ENCODE assay signal across 21 cellular contexts in the genomic region with DNA sequence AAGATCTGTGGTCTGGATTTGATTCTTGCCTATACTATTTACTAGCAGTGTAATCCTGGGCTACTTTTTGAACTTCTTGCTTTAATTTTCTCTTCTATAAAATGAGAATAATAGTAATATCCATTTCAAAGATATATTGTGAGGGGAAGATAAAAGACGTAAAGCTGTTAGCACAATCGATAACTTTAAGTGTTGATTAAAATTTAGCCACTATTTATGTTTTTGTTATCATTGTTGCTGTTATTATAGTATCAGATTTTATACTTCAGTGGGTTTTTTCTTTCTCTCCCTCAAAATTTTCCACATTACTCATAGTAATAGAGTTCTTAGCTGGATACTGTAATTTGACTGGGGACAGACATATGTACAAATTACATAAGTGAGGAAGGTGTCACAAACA. TPM values are rescaled to one million over a fixed set of nuclear protein-coding genes. Genes with fewer than 3 reads are reported as not detected.
DNase-seq lines count a peak whose midpoint lies in the region; ATAC-seq, FAIRE-seq and TF ChIP-seq lines count a peak whose summit lies in the region.
"Had no signal": no experiment of that assay in that cellular context is flagged by ENCODE, and none has a peak within 500 bp of the region (broad histone marks: within the 10 kb centered on the region; RNA-seq: fewer than 3 reads in every experiment).

No MANE protein-coding gene starts in this region.

- no peak for TF ChIP-seq POLR2A in endothelial cell of umbilical vein (IDR thresholded peaks at IDR 0.05; ENCODE audit: low read depth, low read length)

- no peak for TF ChIP-seq CTCF in HEK293 (tag by site-specific recombination; IDR thresholded peaks at IDR 0.05)
- no peak for TF ChIP-seq CTCF in endothelial cell of umbilical vein (IDR thresholded peaks at IDR 0.05; ENCODE audit: extremely low read depth in 1 of 2, insufficient read depth in 1 of 2, low read depth in 1 of 2, low read length in 2 of 2)
- no peak for TF ChIP-seq CTCF in kidney (IDR thresholded peaks at IDR 0.05; ENCODE audit: borderline replicate concordance, extremely low read depth, insufficient read depth)
- no peak for TF ChIP-seq CTCF in CD4-positive, alpha-beta T cell (IDR thresholded peaks at IDR 0.05)

- H3K9me3 ChIP-seq in HEK293 (ENCODE audit: control insufficient read depth, insufficient read depth, low read depth, low read length): no peaks in the 10 kb centered on the region
- no peaks in the 10 kb centered on the region for H3K9me3 ChIP-seq in endothelial cell of umbilical vein (replicated peaks; ENCODE audit: control insufficient read depth, insufficient read depth, low read length)
- no peaks in the 10 kb centered on the region for H3K9me3 ChIP-seq in kidney (ENCODE audit: control insufficient read depth in 1 of 2, low read length in 2 of 2)
- H3K9me3 ChIP-seq in CD4-positive, alpha-beta T cell (ENCODE audit: control insufficient read depth, low read length): no peaks in the 10 kb centered on the region
- H3K9me3 ChIP-seq: BE2C had no signal

- H3K4me3 ChIP-seq in HEK293 (ENCODE audit: low read depth, low read length) (no peak overlapping the region), endothelial cell of umbilical vein (replicated peaks in 1 of 3; ENCODE audit: insufficient read depth in 1 of 3, low read depth in 1 of 3, low read length in 3 of 3) (no peak overlapping the region), kidney (ENCODE audit: low read length in 2 of 2) (no peak overlapping the region)
- H3K4me3 ChIP-seq: BLaER1 had no signal

- no peak for DNase-seq in RCC 7860 (ENCODE audit: low spot score)
- DNase-seq in endothelial cell of umbilical vein (ENCODE audit: low read depth, low spot score): no peak
- DNase-seq in kidney: no peak
- DNase-seq in CD4-positive, alpha-beta T cell: no peak
- no peak for DNase-seq in SKM-1 treated with dmso at 0.1 percent for 144 hours (lab: John Stamatoyannopoulos, UW; ENCODE audit: unreplicated experiment)
- DNase-seq in cerebellar cortex (ENCODE audit: low spot score): no peak
- DNase-seq: 8988T; ACHN; BE2C; C1 segment of cervical spinal cord; Caco-2; CD4-positive, CD25-positive, alpha-beta regulatory T cell; CD8-positive, alpha-beta T cell; DMS79 treated with DMSO at 0.1 percent for 48 hours; GF-D8 had no signal

- no peak overlapping the region for H3K27ac Mint-ChIP-seq in CD4-positive, alpha-beta T cell
- H3K27ac Mint-ChIP-seq: CD14-positive monocyte; CD4-positive, CD25-positive, alpha-beta regulatory T cell; CD8-positive, alpha-beta T cell had no signal

- BruUV-seq in endothelial cell of umbilical vein (replicated peaks; lab: Mats Ljungman, UMichigan): no TSS peak

- dilution Hi-C loops in endothelial cell of umbilical vein (cut with MboI; ENCODE audit: extremely low pct_ligation_motif_present, low sequenced_read_pairs): no loop called here

- H3K4me3 Mint-ChIP-seq in CD4-positive, alpha-beta T cell: no peak overlapping the region
- H3K4me3 Mint-ChIP-seq: CD14-positive monocyte; CD4-positive, CD25-positive, alpha-beta regulatory T cell; CD8-positive, alpha-beta T cell had no signal

- no peak overlapping the region for H3K27ac ChIP-seq in HEK293 (ENCODE audit: extremely low read depth, low read depth, low read length)
- H3K27ac ChIP-seq in endothelial cell of umbilical vein (ENCODE audit: insufficient read depth, low read depth, low read length): peak overlapping the region; percentile 55
- no peak overlapping the region for H3K27ac ChIP-seq in kidney (ENCODE audit: low read depth in 2 of 2, low read length in 2 of 2)
- no peak overlapping the region for H3K27ac ChIP-seq in CD4-positive, alpha-beta T cell (ENCODE audit: low read depth, low read length)
- H3K27ac ChIP-seq: BLaER1 had no signal

- CTCF ChIA-PET in HEK293 (lab: Yijun Ruan, JAX): no interaction called here
- CTCF ChIA-PET in endothelial cell of umbilical vein (lab: Charles Lee): interaction anchor here (0.8 to 2.2 kb wide), 9 partner anchors 8 to 785 kb away, joined by 3 to 11 read pairs (median 3); partner anchors contain the start of gene STX17
- CTCF ChIA-PET in CD4-positive, alpha-beta T cell (lab: Charles Lee): interaction anchor here (1.7 to 2.0 kb wide), 3 partner anchors 15 to 124 kb away, joined by 4 to 5 read pairs (median 5); no protein-coding TSS in a partner anchor

- no peak for ATAC-seq in CD4-positive, alpha-beta T cell (ENCODE audit: poor library complexity)
- no peak for ATAC-seq in HG02981 (IDR thresholded peaks at IDR 0.05; ENCODE audit: unreplicated experiment)
- ATAC-seq: CD8-positive, alpha-beta T cell had no signal

- H3K9me3 Mint-ChIP-seq in CD4-positive, alpha-beta T cell: no peaks in the 10 kb centered on the region
- H3K9me3 Mint-ChIP-seq: CD4-positive, CD25-positive, alpha-beta regulatory T cell; CD8-positive, alpha-beta T cell had no signal

- FAIRE-seq in RCC 7860 (lab: Jason Lieb, UNC) (peak; percentile 17), endothelial cell of umbilical vein (lab: Jason Lieb, UNC) (no peak), kidney (lab: Jason Lieb, UNC) (peak; percentile 6)
- FAIRE-seq: GM12891, GM18507 had no signal

- H2AFZ ChIP-seq in endothelial cell of umbilical vein (ENCODE audit: low read depth, low read length): no peak overlapping the region

- peaks cover 0 to 18% of the 10 kb centered on the region in 2 experiments; a peak in 1 of 3 replicates for H3K36me3 ChIP-seq in HEK293 (ENCODE audit: control insufficient read depth in 2 of 2, insufficient read depth in 1 of 2, low read length in 2 of 2)
- no peaks in the 10 kb centered on the region for H3K36me3 ChIP-seq in endothelial cell of umbilical vein (ENCODE audit: control insufficient read depth in 2 of 2, extremely low read depth in 1 of 2, insufficient read depth in 2 of 2, low read length in 2 of 2)
- no peaks in the 10 kb centered on the region for H3K36me3 ChIP-seq in kidney (ENCODE audit: control insufficient read depth in 1 of 2, insufficient read depth in 2 of 2, low read length in 2 of 2)
- H3K36me3 ChIP-seq: BE2C had no signal

- H3K4me1 Mint-ChIP-seq in CD4-positive, alpha-beta T cell (ENCODE audit: low read depth): peaks cover 28% of the 10 kb centered on the region

- no peaks in the 10 kb centered on the region for H3K79me2 ChIP-seq in endothelial cell of umbilical vein (ENCODE audit: control insufficient read depth, insufficient read depth, low read length)

- no peaks in the 10 kb centered on the region for H3K27me3 Mint-ChIP-seq in CD4-positive, alpha-beta T cell
- H3K27me3 Mint-ChIP-seq: CD4-positive, CD25-positive, alpha-beta regulatory T cell had no signal

- no peaks in the 10 kb centered on the region for H3K9me1 ChIP-seq in endothelial cell of umbilical vein (replicated peaks; ENCODE audit: control insufficient read depth, extremely low read depth, insufficient read depth, low read length)

- peak overlapping the region; percentile 60 for H3K4me2 ChIP-seq in endothelial cell of umbilical vein (ENCODE audit: insufficient read depth, low read length)
- H3K4me2 ChIP-seq: BLaER1 had no signal

- H4K20me1 ChIP-seq in endothelial cell of umbilical vein (replicated peaks; ENCODE audit: control insufficient read depth, extremely low read depth, insufficient read depth, low read length): no peaks in the 10 kb centered on the region
- H4K20me1 ChIP-seq: BLaER1 had no signal

- POLR2A ChIA-PET in HEK293 (lab: Yijun Ruan, JAX) (no interaction called here), endothelial cell of umbilical vein (lab: Charles Lee) (no interaction called here)
- POLR2A ChIA-PET in CD4-positive, alpha-beta T cell (lab: Charles Lee): no interaction called here

- no peaks in the 10 kb centered on the region for H3K27me3 ChIP-seq in endothelial cell of umbilical vein (ENCODE audit: control insufficient read depth in 2 of 2, insufficient read depth in 2 of 2, low read length in 2 of 2)
- no peaks in the 10 kb centered on the region for H3K27me3 ChIP-seq in CD4-positive, alpha-beta T cell (ENCODE audit: control insufficient read depth, insufficient read depth, low read length)
- H3K27me3 ChIP-seq: BE2C, BLaER1 had no signal

- H3K36me3 Mint-ChIP-seq in CD4-positive, alpha-beta T cell (ENCODE audit: low read depth): peaks cover 45% of the 10 kb centered on the region

- intact Hi-C loops in endothelial cell of umbilical vein (cut with micrococcal nuclease): loop anchor here (2.0 to 5.0 kb wide), 2 partner anchors 42 to 126 kb away; partner anchors contain the start of genes NR4A3 and STX17
- intact Hi-C loops in kidney (cut with DNase I): no loop called here
- intact Hi-C loops in CD4-positive, alpha-beta T cell (cut with DNase I, micrococcal nuclease): no loop called here

- no peaks in the 10 kb centered on the region for H3K4me1 ChIP-seq in HEK293 (ENCODE audit: control insufficient read depth, insufficient read depth, low read length)
- peaks cover 7% of the 10 kb centered on the region for H3K4me1 ChIP-seq in endothelial cell of umbilical vein (ENCODE audit: control insufficient read depth, extremely low read depth, insufficient read depth, low read length)
- H3K4me1 ChIP-seq in kidney (ENCODE audit: control insufficient read depth in 1 of 2, insufficient read depth in 1 of 2, low read depth in 1 of 2, low read length in 2 of 2): no peaks in the 10 kb centered on the region
- H3K4me1 ChIP-seq: BE2C, BLaER1, Caco-2 had no signal

- H3K9ac ChIP-seq in endothelial cell of umbilical vein (replicated peaks; ENCODE audit: extremely low read depth, insufficient read depth, low read length): peak overlapping the region; percentile 9
- H3K9ac ChIP-seq in kidney (ENCODE audit: low read length in 2 of 2): no peak overlapping the region
- H3K9ac ChIP-seq: BLaER1 had no signal

TF ChIP-seq in HEK293, 187 proteins besides CTCF, POLR2A, EP300 and RAD21 (continues in another document):
- peak; percentile 43 for TF ChIP-seq SCRT1 (tag by site-specific recombination; IDR thresholded peaks at IDR 0.05; ENCODE audit: borderline replicate concordance)

TF ChIP-seq in endothelial cell of umbilical vein, 7 proteins besides CTCF, POLR2A, EP300 and RAD21 (continues in another document):
- TF ChIP-seq GATA2 (IDR thresholded peaks at IDR 0.05; ENCODE audit: insufficient read depth, insufficient read length, low read depth, low read length) (no peak), EZH2 (IDR thresholded peaks at IDR 0.05; ENCODE audit: borderline replicate concordance, low read depth, low read length, severe bottlenecking) (no peak)

RNA-seq across cellular contexts. Expression of gene STX17, which starts 42.0 kb away (rescaled TPM):
- total RNA-seq in endothelial cell of umbilical vein (14.8 and 17.6 TPM in 2 replicates), kidney (39.7 TPM)
- polyA plus RNA-seq in endothelial cell of umbilical vein (3.6 and 5.3 TPM in 2 replicates), kidney (ENCODE audit: insufficient read depth, low read depth, low replicate concordance) (5.2 TPM)
- polyA plus RNA-seq in endothelial cell of umbilical vein (2011; cell fraction: cytosol; rRNA removed): 4.8 and 5.2 TPM in 2 replicates
- 13.3 and 16.8 TPM in 2 replicates for polyA plus RNA-seq in endothelial cell of umbilical vein (2011; cell fraction: nucleus; rRNA removed)
- 9.4 and 11.7 TPM in 2 replicates for polyA plus RNA-seq in endothelial cell of umbilical vein (2012)
- polyA minus RNA-seq in endothelial cell of umbilical vein: 11.9 and 14.2 TPM in 2 replicates
- 8.4 TPM for polyA minus RNA-seq in endothelial cell of umbilical vein (2011; cell fraction: cytosol; rRNA and poly(A)+ RNA removed)
- polyA minus RNA-seq in endothelial cell of umbilical vein (2011; cell fraction: nucleus; rRNA and poly(A)+ RNA removed): 23.3 and 29.8 TPM in 2 replicates
- total RNA-seq in CD4-positive, alpha-beta T cell: 10 to 100 TPM; 29.3 to 31.3 TPM
